Comparison of ENCODE assay signal across 1 cellular context in the genomic region with DNA sequence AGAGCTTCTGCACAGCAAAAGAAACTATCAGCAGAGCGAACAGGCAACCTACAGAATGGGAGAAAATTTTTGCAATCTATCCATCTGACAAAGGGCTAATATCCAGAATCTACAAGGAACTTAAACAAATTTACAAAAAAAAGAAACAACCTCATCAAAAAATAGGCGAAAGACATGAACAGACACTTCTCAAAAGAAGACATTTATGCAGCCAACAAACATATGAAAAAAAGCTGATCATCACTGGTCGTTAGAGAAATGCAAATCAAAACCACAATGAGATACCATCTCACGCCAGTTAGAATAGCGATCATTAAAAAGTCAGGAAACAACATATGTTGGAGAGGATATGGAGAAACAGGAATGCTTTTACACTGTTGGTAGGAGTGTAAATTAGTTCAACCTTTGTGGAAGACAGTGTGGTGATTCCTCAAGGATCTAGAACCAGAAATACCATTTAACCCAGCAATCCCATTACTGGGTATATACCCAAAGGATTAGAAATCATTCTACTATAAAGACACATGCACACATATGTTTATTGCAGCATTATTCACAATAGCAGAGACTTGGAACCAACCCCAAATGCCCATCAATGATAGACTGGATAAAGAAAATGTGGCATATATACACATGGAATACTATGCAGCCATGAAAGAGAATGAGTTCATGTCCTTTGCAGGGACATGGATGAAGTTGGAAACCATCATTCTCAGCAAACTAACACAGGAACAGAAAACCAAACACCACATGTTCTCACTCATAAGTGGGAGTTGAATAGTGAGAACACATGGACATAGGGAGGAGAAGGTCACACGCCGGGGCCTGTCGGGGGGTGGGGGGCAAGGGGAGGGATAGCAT. TPM values are rescaled to one million over a fixed set of nuclear protein-coding genes. Genes with fewer than 3 reads are reported as not detected.
"Had no signal": no experiment of that assay in that cellular context is flagged by ENCODE, and none has a peak within 500 bp of the region (broad histone marks: within the 10 kb centered on the region; RNA-seq: fewer than 3 reads in every experiment).

No MANE protein-coding gene starts in this region.

RNA-seq across cellular contexts. Expression of a gene that starts 53.7 kb away (rescaled TPM):
- total RNA-seq: smooth muscle cell had no signal
